In genomic region chr7:127733976-127734375, GRCh38 we compare ENCODE assay signal across 19 cellular contexts.
DNase-seq lines count a peak whose midpoint lies in the region; ATAC-seq and TF ChIP-seq lines count a peak whose summit lies in the region.
"Had no signal": no experiment of that assay in that cellular context is flagged by ENCODE, and none has a peak within 500 bp of the region (broad histone marks: within the 10 kb centered on the region; RNA-seq: fewer than 3 reads in every experiment).

No MANE protein-coding gene starts in this region.

- no peak overlapping the region for H3K27ac ChIP-seq in right cardiac atrium (ENCODE audit: low read length)
- no peak overlapping the region for H3K27ac ChIP-seq in CD4-positive, alpha-beta T cell (ENCODE audit: low read depth, low read length)
- H3K27ac ChIP-seq: RWPE1 had no signal

- peaks cover 3% of the 10 kb centered on the region for H3K4me1 ChIP-seq in right cardiac atrium (ENCODE audit: control insufficient read depth, insufficient read depth, low read length)

- H3K27ac Mint-ChIP-seq in CD4-positive, alpha-beta T cell, result no peak overlapping the region

- WGBS in right cardiac atrium, result 62% methylated on average over 3 of the region's 3 CpGs

- no peaks in the 10 kb centered on the region for H3K27me3 ChIP-seq in right cardiac atrium (ENCODE audit: control insufficient read depth, insufficient read depth)
- no peaks in the 10 kb centered on the region for H3K27me3 ChIP-seq in CD4-positive, alpha-beta T cell (ENCODE audit: control insufficient read depth, insufficient read depth, low read length)

- TF ChIP-seq CTCF in AG10803 (conservative IDR thresholded peaks at IDR 0.05; ENCODE audit: low read length) (no peak), cardiac fibroblast (IDR thresholded peaks at IDR 0.05; ENCODE audit: low read depth, low read length) (no peak)
- no peak for TF ChIP-seq CTCF in CD4-positive, alpha-beta T cell (IDR thresholded peaks at IDR 0.05)

- H3K4me3 Mint-ChIP-seq in CD4-positive, alpha-beta T cell, result no peak overlapping the region
- H3K4me3 Mint-ChIP-seq: CD8-positive, alpha-beta memory T cell had no signal

- CTCF ChIA-PET in CD4-positive, alpha-beta T cell (lab: Charles Lee), result no interaction called here

- ATAC-seq in right cardiac atrium (no peak), Right ventricle myocardium superior (ENCODE audit: poor library complexity) (no peak), HG03175 (IDR thresholded peaks at IDR 0.05; ENCODE audit: unreplicated experiment) (no peak)
- ATAC-seq in CD4-positive, alpha-beta T cell (ENCODE audit: poor library complexity), result no peak
- ATAC-seq: HCT116, K562 had no signal

- H3K4me1 Mint-ChIP-seq in CD4-positive, alpha-beta T cell (ENCODE audit: low read depth), result peaks cover 2% of the 10 kb centered on the region

- no peaks in the 10 kb centered on the region for H3K9me3 ChIP-seq in right cardiac atrium (ENCODE audit: control insufficient read depth, low read length)
- H3K9me3 ChIP-seq in CD4-positive, alpha-beta T cell (ENCODE audit: control insufficient read depth, low read length), result no peaks in the 10 kb centered on the region

- H3K27me3 Mint-ChIP-seq in CD4-positive, alpha-beta T cell, result no peaks in the 10 kb centered on the region
- H3K27me3 Mint-ChIP-seq: CD8-positive, alpha-beta memory T cell had no signal

- H3K4me3 ChIP-seq in AG10803 (ENCODE audit: low read length) (no peak overlapping the region), cardiac fibroblast (replicated peaks in 1 of 2; ENCODE audit: low read depth in 2 of 2, low read length in 2 of 2) (no peak overlapping the region), right cardiac atrium (ENCODE audit: low read length) (no peak overlapping the region)
- H3K4me3 ChIP-seq: K562 had no signal

- POLR2A ChIA-PET in CD4-positive, alpha-beta T cell (lab: Charles Lee), result no interaction called here

- intact Hi-C loops in right cardiac atrium (cut with DNase I) (no loop called here), Right ventricle myocardium superior (cut with DNase I) (no loop called here)
- intact Hi-C loops in CD4-positive, alpha-beta T cell (cut with DNase I, micrococcal nuclease), result no loop called here

- H3K36me3 Mint-ChIP-seq in CD4-positive, alpha-beta T cell (ENCODE audit: low read depth), result peaks cover 77% of the 10 kb centered on the region

- H3K9me3 Mint-ChIP-seq in CD4-positive, alpha-beta T cell, result no peaks in the 10 kb centered on the region
- H3K9me3 Mint-ChIP-seq: CD8-positive, alpha-beta memory T cell had no signal

- DNase-seq in AG10803 (ENCODE audit: low read depth) (peak; percentile 36), NCI-H2171 treated with DMSO at 0.1 percent for 48 hours (lab: John Stamatoyannopoulos, UW) (peak; percentile 68), cardiac fibroblast (ENCODE audit: low read depth in 2 of 2) (peak; percentile 42 to 55), iris pigment epithelial cell (ENCODE audit: low read depth) (peak; percentile 18), right cardiac atrium (no peak), Right ventricle myocardium superior (no peak)
- no peak for DNase-seq in CD4-positive, alpha-beta T cell
- DNase-seq: 8988T; CD8-positive, alpha-beta memory T cell; GOT3; NCI-H1105; NCI-H1694; NCI-H2227 treated with DMSO at 0.1 percent for 48 hours; NCI-H510A treated with DMSO at 0.1 percent for 48 hours; NCI-H82 had no signal

Comparison
In these comparisons a context has a peak if more than half of its experiments do, and no peak if none do; other contexts are left out.
1. DNase-seq: peak in AG10803 (single experiment), NCI-H2171 treated with DMSO at 0.1 percent for 48 hours (single experiment), cardiac fibroblast (2 of 2) and iris pigment epithelial cell (single experiment); none in right cardiac atrium (0 of 3), Right ventricle myocardium superior (single experiment) and CD4-positive, alpha-beta T cell (0 of 10).